Comparison of ENCODE assay signal across 8 cellular contexts in genomic region chr9:1100945-1101344, GRCh38. TPM values are rescaled to one million over a fixed set of nuclear protein-coding genes. Genes with fewer than 3 reads are reported as not detected.
A peak's percentile ranks its signal among the peaks of the same experiment; 100 is the strongest.
DNase-seq lines count a peak whose midpoint lies in the region; TF ChIP-seq lines count a peak whose summit lies in the region.

No MANE protein-coding gene starts in this region.

- peaks cover 3% of the 10 kb centered on the region for H3K4me1 Mint-ChIP-seq in activated CD4-positive, alpha-beta memory T cell treated with anti-CD3 and anti-CD28 coated beads for 36 hours (ENCODE audit: low read depth)
- no peaks in the 10 kb centered on the region for H3K4me1 Mint-ChIP-seq in activated CD4-positive, alpha-beta memory T cell treated with anti-CD3 and anti-CD28 coated beads, Interleukin-2, amount 10 ng/mL, durations not matched to agents 7 days and 5 days
- H3K4me1 Mint-ChIP-seq in T-helper 2 cell treated with Interferon-gamma antibody and Interleukin-4, amounts not matched to agents 5 μg/mL and 100 μg/mL, for 36 hours (ENCODE audit: low read depth), result no peaks in the 10 kb centered on the region

- no peak overlapping the region for H3K27ac ChIP-seq in SK-N-SH (ENCODE audit: low read depth in 2 of 2, low read length in 1 of 2)
- H3K27ac ChIP-seq in transverse colon, result no peak overlapping the region

- peaks cover 7% of the 10 kb centered on the region for H3K9me3 Mint-ChIP-seq in activated CD4-positive, alpha-beta memory T cell treated with anti-CD3 and anti-CD28 coated beads for 36 hours
- no peaks in the 10 kb centered on the region for H3K9me3 Mint-ChIP-seq in activated CD4-positive, alpha-beta memory T cell treated with anti-CD3 and anti-CD28 coated beads, Interleukin-2, amount 10 ng/mL, durations not matched to agents 7 days and 5 days
- no peaks in the 10 kb centered on the region for H3K9me3 Mint-ChIP-seq in T-helper 2 cell treated with Interferon-gamma antibody and Interleukin-4, amounts not matched to agents 5 μg/mL and 100 μg/mL, for 36 hours

- H3K9me3 ChIP-seq in SK-N-SH (no peaks in the 10 kb centered on the region), transverse colon (peaks cover 0 to 5% of the 10 kb centered on the region in 2 donors)

- H3K36me3 Mint-ChIP-seq in activated CD4-positive, alpha-beta memory T cell treated with anti-CD3 and anti-CD28 coated beads for 36 hours, result no peaks in the 10 kb centered on the region
- no peaks in the 10 kb centered on the region for H3K36me3 Mint-ChIP-seq in activated CD4-positive, alpha-beta memory T cell treated with anti-CD3 and anti-CD28 coated beads, Interleukin-2, amount 10 ng/mL, durations not matched to agents 7 days and 5 days (ENCODE audit: low read depth)
- no peaks in the 10 kb centered on the region for H3K36me3 Mint-ChIP-seq in T-helper 2 cell treated with Interferon-gamma antibody and Interleukin-4, amounts not matched to agents 5 μg/mL and 100 μg/mL, for 36 hours (ENCODE audit: low read depth)

- H3K4me3 Mint-ChIP-seq in activated CD4-positive, alpha-beta memory T cell treated with anti-CD3 and anti-CD28 coated beads for 36 hours, result no peak overlapping the region
- no peak overlapping the region for H3K4me3 Mint-ChIP-seq in activated CD4-positive, alpha-beta memory T cell treated with anti-CD3 and anti-CD28 coated beads, Interleukin-2, amount 10 ng/mL, durations not matched to agents 7 days and 5 days
- H3K4me3 Mint-ChIP-seq in T-helper 2 cell treated with Interferon-gamma antibody and Interleukin-4, amounts not matched to agents 5 μg/mL and 100 μg/mL, for 36 hours, result no peak overlapping the region

- H3K27me3 Mint-ChIP-seq in activated CD4-positive, alpha-beta memory T cell treated with anti-CD3 and anti-CD28 coated beads for 36 hours, result peaks cover 22% of the 10 kb centered on the region
- peaks cover 25% of the 10 kb centered on the region for H3K27me3 Mint-ChIP-seq in activated CD4-positive, alpha-beta memory T cell treated with anti-CD3 and anti-CD28 coated beads, Interleukin-2, amount 10 ng/mL, durations not matched to agents 7 days and 5 days
- peaks cover 9% of the 10 kb centered on the region for H3K27me3 Mint-ChIP-seq in T-helper 2 cell treated with Interferon-gamma antibody and Interleukin-4, amounts not matched to agents 5 μg/mL and 100 μg/mL, for 36 hours (ENCODE audit: low read depth)

- no peaks in the 10 kb centered on the region for H3F3A ChIP-seq in SK-N-SH (replicated peaks; ENCODE audit: insufficient read depth)

- H3K4me3 ChIP-seq in SK-N-SH (ENCODE audit: low read depth in 2 of 2, low read length in 1 of 2), result no peak overlapping the region
- H3K4me3 ChIP-seq in transverse colon, result no peak overlapping the region

- TF ChIP-seq CTCF in SK-N-SH (IDR thresholded peaks at IDR 0.05) (peak; percentile 45), transverse colon (IDR thresholded peaks at IDR 0.05) (peak; percentile 41 to 63 (median 52))

- no peaks in the 10 kb centered on the region for H3K27me3 ChIP-seq in SK-N-SH (ENCODE audit: insufficient read depth)
- peaks cover 2% of the 10 kb centered on the region for H3K27me3 ChIP-seq in transverse colon

- H3K79me2 ChIP-seq in SK-N-SH (ENCODE audit: insufficient read depth), result no peaks in the 10 kb centered on the region

- H4K20me1 ChIP-seq in SK-N-SH (ENCODE audit: insufficient read depth), result no peaks in the 10 kb centered on the region

- H3K4me1 ChIP-seq in SK-N-SH (ENCODE audit: control insufficient read depth in 1 of 2, insufficient read depth in 2 of 2, low read depth in 1 of 2, low read length in 1 of 2) (no peaks in the 10 kb centered on the region), transverse colon (no peaks in the 10 kb centered on the region)

- under 1% methylated on average over 7 of the region's 10 CpGs for WGBS in SK-N-SH (ENCODE audit: low lambda C conversion rate)
- WGBS in transverse colon (ENCODE audit: low coverage in 1 of 2), 2 donors, result 24 to 53% methylated on average over 3 to 10 of the region's 10 CpGs

- CTCF ChIA-PET in activated CD4-positive, alpha-beta memory T cell treated with anti-CD3 and anti-CD28 coated beads for 36 hours (lab: Charles Lee), result no interaction called here
- CTCF ChIA-PET in activated CD4-positive, alpha-beta memory T cell treated with anti-CD3 and anti-CD28 coated beads, Interleukin-2, amount 10 ng/mL, durations not matched to agents 7 days and 5 days (lab: Charles Lee), result no interaction called here
- CTCF ChIA-PET in SK-N-SH (lab: Yijun Ruan, JAX), result no interaction called here

- H3K36me3 ChIP-seq in SK-N-SH (replicated peaks in 1 of 2; ENCODE audit: control insufficient read depth in 1 of 2, insufficient read depth in 2 of 2, low read length in 1 of 2) (no peaks in the 10 kb centered on the region), transverse colon (no peaks in the 10 kb centered on the region)

- peak; percentile 12 for DNase-seq in activated CD4-positive, alpha-beta memory T cell treated with anti-CD3 and anti-CD28 coated beads for 36 hours
- DNase-seq in activated CD4-positive, alpha-beta memory T cell treated with anti-CD3 and anti-CD28 coated beads, Interleukin-2, amount 10 ng/mL, durations not matched to agents 7 days and 5 days, result no peak
- DNase-seq in SK-N-SH, result peak; percentile 6
- peak; percentile 44 for DNase-seq in iPS DF 4.7 (ENCODE audit: extremely low read depth, low spot score)
- peak; percentile 50 for DNase-seq in transverse colon
- no peak for DNase-seq in glomerular visceral epithelial cell (ENCODE audit: extremely low spot score)
- no peak for DNase-seq in T-helper 2 cell treated with Interferon-gamma antibody and Interleukin-4, amounts not matched to agents 5 μg/mL and 100 μg/mL, for 36 hours (ENCODE audit: low spot score)
- no peak for DNase-seq in GOT3 (lab: John Stamatoyannopoulos, UW)

- no peak overlapping the region for H2AFZ ChIP-seq in SK-N-SH (ENCODE audit: low read depth)

- intact Hi-C loops in activated CD4-positive, alpha-beta memory T cell treated with anti-CD3 and anti-CD28 coated beads for 36 hours (cut with micrococcal nuclease), result no loop called here
- intact Hi-C loops in transverse colon (cut with DNase I; ENCODE audit: low total_unique reads), result loop anchor here (10.0 kb wide), 1 partner anchor 194 kb away; no protein-coding TSS in a partner anchor

- H3K4me2 ChIP-seq in SK-N-SH, result no peak overlapping the region

- no peak overlapping the region for H3K27ac Mint-ChIP-seq in activated CD4-positive, alpha-beta memory T cell treated with anti-CD3 and anti-CD28 coated beads for 36 hours
- no peak overlapping the region for H3K27ac Mint-ChIP-seq in activated CD4-positive, alpha-beta memory T cell treated with anti-CD3 and anti-CD28 coated beads, Interleukin-2, amount 10 ng/mL, durations not matched to agents 7 days and 5 days
- no peak overlapping the region for H3K27ac Mint-ChIP-seq in T-helper 2 cell treated with Interferon-gamma antibody and Interleukin-4, amounts not matched to agents 5 μg/mL and 100 μg/mL, for 36 hours

- no peak overlapping the region for H3K9ac ChIP-seq in SK-N-SH

- no peaks in the 10 kb centered on the region for H3K9me2 ChIP-seq in SK-N-SH

- in situ Hi-C loops in transverse colon (cut with MboI; ENCODE audit: low pct_ligation_motif_present in 1 of 4, low pct_unique_long_range_greater_than_20kb in 1 of 4, low sequenced_read_pairs in 3 of 4), result loop anchor here in 1 of 4 donors (25.0 kb wide), 1 partner anchor 336 kb away; no protein-coding TSS in a partner anchor

- peak; percentile 27 for TF ChIP-seq RAD21 in SK-N-SH (IDR thresholded peaks at IDR 0.05; ENCODE audit: low read length)

- POLR2A ChIA-PET in activated CD4-positive, alpha-beta memory T cell treated with anti-CD3 and anti-CD28 coated beads for 36 hours (lab: Charles Lee), result no interaction called here
- POLR2A ChIA-PET in activated CD4-positive, alpha-beta memory T cell treated with anti-CD3 and anti-CD28 coated beads, Interleukin-2, amount 10 ng/mL, durations not matched to agents 7 days and 5 days (lab: Charles Lee), result no interaction called here
- POLR2A ChIA-PET in SK-N-SH (lab: Yijun Ruan, JAX), result no interaction called here

- TF ChIP-seq EP300 in SK-N-SH (IDR thresholded peaks at IDR 0.05; ENCODE audit: borderline replicate concordance in 1 of 2, low read depth in 1 of 2, low read length in 1 of 2) (no peak), transverse colon (IDR thresholded peaks at IDR 0.05; ENCODE audit: low read depth) (no peak)

- no peak for TF ChIP-seq POLR2A in transverse colon (IDR thresholded peaks at IDR 0.05)

TF ChIP-seq in SK-N-SH, 30 proteins besides CTCF, POLR2A, EP300 and RAD21:
- TF ChIP-seq NFIC (IDR thresholded peaks at IDR 0.05; ENCODE audit: borderline replicate concordance) (no peak), SMC3 (IDR thresholded peaks at IDR 0.05; ENCODE audit: low read depth, low read length) (peak; percentile 26; the same call in 1 of the 2 replicates)

RNA-seq across cellular contexts. Expression of gene DMRT2, which starts 50.8 kb away (rescaled TPM):
- under 1 TPM; 0.24 to 0.58 TPM for total RNA-seq in activated CD4-positive, alpha-beta memory T cell treated with anti-CD3 and anti-CD28 coated beads for 36 hours
- 1 to 10 TPM; 2.9 to 3.3 TPM for total RNA-seq in activated CD4-positive, alpha-beta memory T cell treated with anti-CD3 and anti-CD28 coated beads, Interleukin-2, amount 10 ng/mL, durations not matched to agents 7 days and 5 days
- not detected in 2 replicates for polyA plus RNA-seq in SK-N-SH (2012; rRNA removed)
- not detected in 2 replicates for polyA plus RNA-seq in SK-N-SH (2012; cell fraction: cytosol; rRNA removed)
- not detected in 2 replicates for polyA plus RNA-seq in SK-N-SH (2012; cell fraction: nucleus; rRNA removed)
- 1 to 10 TPM; 1.1 to 3.8 (median 2.4) TPM for total RNA-seq in transverse colon

Comparison
In these comparisons a context has a peak if more than half of its experiments do, and no peak if none do; other contexts are left out.
1. DNase-seq: peak in activated CD4-positive, alpha-beta memory T cell treated with anti-CD3 and anti-CD28 coated beads for 36 hours (single experiment), SK-N-SH (single experiment), iPS DF 4.7 (single experiment) and transverse colon (single experiment); none in activated CD4-positive, alpha-beta memory T cell treated with anti-CD3 and anti-CD28 coated beads, Interleukin-2, amount 10 ng/mL, durations not matched to agents 7 days and 5 days (single experiment), glomerular visceral epithelial cell (single experiment), T-helper 2 cell treated with Interferon-gamma antibody and Interleukin-4, amounts not matched to agents 5 μg/mL and 100 μg/mL, for 36 hours (single experiment) and GOT3 (single experiment).